In the genomic region with DNA sequence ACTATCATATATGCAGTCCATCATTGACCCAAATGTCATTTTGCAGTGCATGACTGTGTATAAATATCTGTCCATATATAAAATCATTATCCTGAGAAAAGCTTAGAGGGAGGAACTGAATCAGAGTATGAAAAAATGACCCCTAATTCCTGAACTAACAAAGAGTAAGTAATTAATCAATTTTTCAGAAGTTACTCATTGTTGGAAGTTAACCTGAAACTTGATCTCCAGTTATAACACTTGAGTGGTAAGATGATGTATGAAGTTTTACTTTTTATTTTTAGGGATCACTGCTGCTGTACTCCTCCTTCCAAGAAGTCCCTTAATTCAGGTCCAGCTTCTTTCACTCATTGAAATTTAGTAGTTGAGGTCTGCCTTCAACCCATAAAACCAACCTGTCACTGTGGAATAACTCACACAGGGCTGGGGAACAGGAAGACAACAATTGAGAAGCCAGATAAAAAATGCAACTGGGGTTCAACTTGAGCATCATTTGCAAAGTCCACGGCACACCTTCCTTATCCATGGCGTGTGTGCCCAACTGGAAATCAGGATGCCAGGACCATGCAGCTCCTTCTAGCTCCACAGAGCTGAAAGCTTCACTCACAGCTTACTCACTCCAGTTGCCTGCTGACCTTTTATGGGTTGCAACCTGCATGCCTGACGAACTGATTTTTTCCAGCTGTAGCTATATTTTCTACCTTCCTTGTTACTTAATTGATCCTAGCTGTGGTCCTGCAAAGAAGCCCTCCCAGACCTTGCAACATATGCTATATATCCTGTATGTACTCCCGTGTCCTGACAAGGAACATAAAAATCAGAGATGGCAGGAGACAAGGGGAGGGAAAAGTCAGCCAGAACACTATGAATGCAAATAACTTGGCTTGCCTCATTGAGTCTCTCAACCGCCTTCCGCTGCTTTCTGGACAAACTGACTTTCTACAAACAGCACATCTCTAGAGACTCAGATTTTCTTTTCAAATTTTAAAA, we compare ENCODE assay signal across 23 cellular contexts.
DNase-seq lines count a peak whose midpoint lies in the region; ATAC-seq and TF ChIP-seq lines count a peak whose summit lies in the region.
"Had no signal": no experiment of that assay in that cellular context is flagged by ENCODE, and none has a peak within 500 bp of the region (broad histone marks: within the 10 kb centered on the region; RNA-seq: fewer than 3 reads in every experiment).

No MANE protein-coding gene starts in this region.

- no peaks in the 10 kb centered on the region for H3K27me3 ChIP-seq in esophagus muscularis mucosa
- no peaks in the 10 kb centered on the region for H3K27me3 ChIP-seq in ascending aorta
- H3K27me3 ChIP-seq: gastroesophageal sphincter had no signal

- DNase-seq in NCI-H526 (lab: John Stamatoyannopoulos, UW) = peak; percentile 86 to 89
- DNase-seq in esophagus muscularis mucosa (ENCODE audit: extremely low spot score) = peak; percentile 60
- DNase-seq in kidney tubule cell (ENCODE audit: low spot score) = peak; percentile 50
- no peak for DNase-seq in posterior cingulate gyrus
- DNase-seq in left ventricle myocardium superior = no peak
- DNase-seq in ascending aorta (ENCODE audit: low spot score in 2 of 2) = no peak
- DNase-seq: activated CD4-positive, alpha-beta memory T cell treated with anti-CD3 and anti-CD28 coated beads, Interleukin-2, amount 10 ng/mL, durations not matched to agents 7 days and 5 days; activated CD4-positive, CD25-positive, alpha-beta regulatory T cell treated with anti-CD3 and anti-CD28 coated beads, Interleukin-2, amount 50 U/mL, for 72 hours; activated effector memory CD4-positive, alpha-beta T cell treated with Interleukin-2 at 50 U/mL for 16 hours; activated naive CD8-positive, alpha-beta T cell treated with anti-CD3 and anti-CD28 coated beads for 36 hours; hypothalamus; KG1; naive B cell; NCI-H1436 treated with DMSO at 0.1 percent for 48 hours; NCI-H510A; PC-9; right cardiac atrium; SIG-M5; stimulated activated CD4-positive, alpha-beta T cell treated with anti-CD3 and anti-CD28 coated beads, Interleukin-4, amount 100 ng/mL, for 4 hours; stimulated activated naive CD4-positive, alpha-beta T cell treated with Interleukin-2 at 50 U/mL for 16 hours had no signal

- intact Hi-C loops in esophagus muscularis mucosa (cut with DNase I) = no loop called here
- intact Hi-C loops in posterior cingulate gyrus (cut with DNase I) = no loop called here
- intact Hi-C loops in left ventricle myocardium superior (cut with micrococcal nuclease) = no loop called here
- intact Hi-C loops in ascending aorta (cut with DNase I) = no loop called here

- no peak for TF ChIP-seq POLR2A in esophagus muscularis mucosa (IDR thresholded peaks at IDR 0.05; ENCODE audit: low read depth)

- ATAC-seq in GM18868 (IDR thresholded peaks at IDR 0.05; ENCODE audit: unreplicated experiment) = no peak
- no peak for ATAC-seq in left ventricle myocardium superior
- ATAC-seq: gastroesophageal sphincter, right cardiac atrium had no signal

- no peak for TF ChIP-seq EP300 in esophagus muscularis mucosa (IDR thresholded peaks at IDR 0.05)

- H3K4me1 ChIP-seq in esophagus muscularis mucosa (no peaks in the 10 kb centered on the region), ascending aorta (no peaks in the 10 kb centered on the region)

- TF ChIP-seq CTCF in esophagus muscularis mucosa (IDR thresholded peaks at IDR 0.05) (no peak), ascending aorta (IDR thresholded peaks at IDR 0.05) (no peak)

- H3K27ac ChIP-seq in esophagus muscularis mucosa (replicated peaks in 1 of 4) (no peak overlapping the region), ascending aorta (no peak overlapping the region)
- H3K27ac ChIP-seq: gastroesophageal sphincter, PC-9, thoracic aorta had no signal

- H3K36me3 ChIP-seq in esophagus muscularis mucosa = no peaks in the 10 kb centered on the region
- H3K36me3 ChIP-seq in ascending aorta = no peaks in the 10 kb centered on the region
- H3K36me3 ChIP-seq: gastroesophageal sphincter, thoracic aorta had no signal

- WGBS in esophagus muscularis mucosa = 73% methylated on average over 6 of the region's 6 CpGs

- H3K4me3 ChIP-seq in esophagus muscularis mucosa = no peak overlapping the region
- no peak overlapping the region for H3K4me3 ChIP-seq in ascending aorta
- H3K4me3 ChIP-seq: gastroesophageal sphincter, PC-9, thoracic aorta had no signal

- H3K9me3 ChIP-seq in esophagus muscularis mucosa (no peaks in the 10 kb centered on the region), ascending aorta (no peaks in the 10 kb centered on the region)
- H3K9me3 ChIP-seq: gastroesophageal sphincter, thoracic aorta had no signal

Comparison
In these comparisons a context has a peak if more than half of its experiments do, and no peak if none do; other contexts are left out.
1. DNase-seq: peak in NCI-H526 (2 of 2), esophagus muscularis mucosa (single experiment) and kidney tubule cell (single experiment); none in posterior cingulate gyrus (0 of 10), left ventricle myocardium superior (single experiment) and ascending aorta (0 of 2).